17 cellular contexts compared by ENCODE assay signal in genomic region chr2:239813261-239814135, GRCh38.
DNase-seq lines count a peak whose midpoint lies in the region; ATAC-seq and TF ChIP-seq lines count a peak whose summit lies in the region.
"Had no signal": no experiment of that assay in that cellular context is flagged by ENCODE, and none has a peak within 500 bp of the region (broad histone marks: within the 10 kb centered on the region; RNA-seq: fewer than 3 reads in every experiment).

No MANE protein-coding gene starts in this region.

- no peaks in the 10 kb centered on the region for H3K9me3 Mint-ChIP-seq in activated CD8-positive, alpha-beta memory T cell treated with anti-CD3 and anti-CD28 coated beads, Interleukin-2, amount 10 ng/mL, durations not matched to agents 7 days and 5 days (ENCODE audit: low read depth)
- H3K9me3 Mint-ChIP-seq in mesothelial cell of epicardium (no peaks in the 10 kb centered on the region), osteocyte (ENCODE audit: unreplicated experiment) (peaks cover 13% of the 10 kb centered on the region)
- H3K9me3 Mint-ChIP-seq: activated T-cell treated with anti-CD3 and anti-CD28 coated beads, Interleukin-2, amount 50 U/mL, for 4 hours; CD4-positive, alpha-beta T cell had no signal

- no peaks in the 10 kb centered on the region for H3K9me3 ChIP-seq in thoracic aorta

- H3K4me1 ChIP-seq in thoracic aorta (ENCODE audit: control insufficient read depth in 1 of 2, low read depth in 2 of 2): peaks cover 23 to 60% of the 10 kb centered on the region in 2 donors
- H3K4me1 ChIP-seq: foreskin keratinocyte had no signal

- ATAC-seq in activated CD8-positive, alpha-beta memory T cell treated with anti-CD3 and anti-CD28 coated beads, Interleukin-2, amount 10 ng/mL, durations not matched to agents 7 days and 5 days: no peak
- ATAC-seq in thoracic aorta (ENCODE audit: insufficient number of reproducible peaks, low FRiP score, low read depth): peak; percentile 22
- ATAC-seq: activated CD4-positive, alpha-beta T cell treated with anti-CD3 and anti-CD28 coated beads for 36 hours; activated T-cell treated with anti-CD3 and anti-CD28 coated beads, Interleukin-2, amount 50 U/mL, for 4 hours; foreskin keratinocyte; T-helper 17 cell had no signal

- CTCF ChIA-PET in activated CD8-positive, alpha-beta memory T cell treated with anti-CD3 and anti-CD28 coated beads, Interleukin-2, amount 10 ng/mL, durations not matched to agents 7 days and 5 days (lab: Charles Lee): no interaction called here

- H3K27ac ChIP-seq in thoracic aorta: peak overlapping the region; percentile 89 to 96
- H3K27ac ChIP-seq: foreskin keratinocyte had no signal

- H3K4me3 Mint-ChIP-seq in activated CD8-positive, alpha-beta memory T cell treated with anti-CD3 and anti-CD28 coated beads, Interleukin-2, amount 10 ng/mL, durations not matched to agents 7 days and 5 days: no peak overlapping the region
- H3K4me3 Mint-ChIP-seq in mesothelial cell of epicardium (no peak overlapping the region), osteocyte (ENCODE audit: unreplicated experiment) (no peak overlapping the region)
- H3K4me3 Mint-ChIP-seq: activated CD4-positive, alpha-beta T cell treated with anti-CD3 and anti-CD28 coated beads for 36 hours; activated T-cell treated with anti-CD3 and anti-CD28 coated beads, Interleukin-2, amount 50 U/mL, for 4 hours; CD4-positive, alpha-beta T cell; T-helper 17 cell had no signal

- no peaks in the 10 kb centered on the region for H3K36me3 ChIP-seq in thoracic aorta

- H3K27me3 Mint-ChIP-seq in activated CD8-positive, alpha-beta memory T cell treated with anti-CD3 and anti-CD28 coated beads, Interleukin-2, amount 10 ng/mL, durations not matched to agents 7 days and 5 days: no peaks in the 10 kb centered on the region
- H3K27me3 Mint-ChIP-seq in mesothelial cell of epicardium (ENCODE audit: low read depth): peaks cover 17% of the 10 kb centered on the region
- no peaks in the 10 kb centered on the region for H3K27me3 Mint-ChIP-seq in osteocyte (ENCODE audit: unreplicated experiment)
- H3K27me3 Mint-ChIP-seq: CD4-positive, alpha-beta T cell had no signal

- no peaks in the 10 kb centered on the region for H3K4me1 Mint-ChIP-seq in activated CD8-positive, alpha-beta memory T cell treated with anti-CD3 and anti-CD28 coated beads, Interleukin-2, amount 10 ng/mL, durations not matched to agents 7 days and 5 days
- H3K4me1 Mint-ChIP-seq in mesothelial cell of epicardium (peaks cover 9% of the 10 kb centered on the region), osteocyte (ENCODE audit: unreplicated experiment) (no peaks in the 10 kb centered on the region)
- H3K4me1 Mint-ChIP-seq: activated CD4-positive, alpha-beta T cell treated with anti-CD3 and anti-CD28 coated beads for 36 hours; T-helper 17 cell had no signal

- no peaks in the 10 kb centered on the region for H3K27me3 ChIP-seq in thoracic aorta (replicated peaks; ENCODE audit: insufficient read depth)
- H3K27me3 ChIP-seq: foreskin keratinocyte had no signal

- TF ChIP-seq CTCF in mesothelial cell of epicardium (IDR thresholded peaks at IDR 0.05; ENCODE audit: unreplicated experiment) (no peak), thoracic aorta (IDR thresholded peaks at IDR 0.05) (no peak), osteocyte (IDR thresholded peaks at IDR 0.05) (no peak)

- H3K27ac Mint-ChIP-seq in activated CD8-positive, alpha-beta memory T cell treated with anti-CD3 and anti-CD28 coated beads, Interleukin-2, amount 10 ng/mL, durations not matched to agents 7 days and 5 days: no peak overlapping the region
- H3K27ac Mint-ChIP-seq in mesothelial cell of epicardium (peak overlapping the region; percentile 86), osteocyte (ENCODE audit: unreplicated experiment) (no peak overlapping the region)
- H3K27ac Mint-ChIP-seq: activated CD4-positive, alpha-beta T cell treated with anti-CD3 and anti-CD28 coated beads for 36 hours; CD4-positive, alpha-beta T cell; T-helper 17 cell had no signal

- no peak overlapping the region for H3K4me3 ChIP-seq in thoracic aorta

- H3K36me3 Mint-ChIP-seq in activated CD8-positive, alpha-beta memory T cell treated with anti-CD3 and anti-CD28 coated beads, Interleukin-2, amount 10 ng/mL, durations not matched to agents 7 days and 5 days: no peaks in the 10 kb centered on the region
- H3K36me3 Mint-ChIP-seq in mesothelial cell of epicardium (no peaks in the 10 kb centered on the region), osteocyte (ENCODE audit: unreplicated experiment) (no peaks in the 10 kb centered on the region)

- DNase-seq in activated CD8-positive, alpha-beta memory T cell treated with anti-CD3 and anti-CD28 coated beads, Interleukin-2, amount 10 ng/mL, durations not matched to agents 7 days and 5 days: peak; percentile 26
- DNase-seq in activated CD8-positive, alpha-beta memory T cell treated with anti-CD3 and anti-CD28 coated beads, Interleukin-2, amount 50 U/mL, for 4 hours: no peak
- DNase-seq in dermis microvascular lymphatic vessel endothelial cell (ENCODE audit: low read depth in 2 of 2) (peak; percentile 70 to 88), mesothelial cell of epicardium (ENCODE audit: low spot score in 2 of 2, unreplicated experiment in 2 of 2) (peak in 1 of 2 experiments; percentile 10), thoracic aorta (ENCODE audit: low spot score) (no peak), osteocyte (ENCODE audit: extremely low spot score, unreplicated experiment) (no peak), putamen (ENCODE audit: low spot score) (no peak), NCI-H510A treated with DMSO at 0.1 percent for 48 hours (lab: John Stamatoyannopoulos, UW) (no peak)
- DNase-seq: activated CD4-positive, alpha-beta T cell treated with anti-CD3 and anti-CD28 coated beads for 36 hours; activated T-cell treated with anti-CD3 and anti-CD28 coated beads, Interleukin-2, amount 50 U/mL, for 4 hours; anterior cingulate cortex; EL; foreskin keratinocyte; NCI-H2107; stimulated activated CD4-positive, alpha-beta T cell treated with anti-CD3 and anti-CD28 coated beads, Interleukin-2, amount 100 ng/mL, for 48 hours; T-helper 17 cell had no signal

Comparison
In these comparisons a context has a peak if more than half of its experiments do, and no peak if none do; other contexts are left out.
1. DNase-seq: peak in activated CD8-positive, alpha-beta memory T cell treated with anti-CD3 and anti-CD28 coated beads, Interleukin-2, amount 10 ng/mL, durations not matched to agents 7 days and 5 days (single experiment) and dermis microvascular lymphatic vessel endothelial cell (2 of 2); none in activated CD8-positive, alpha-beta memory T cell treated with anti-CD3 and anti-CD28 coated beads, Interleukin-2, amount 50 U/mL, for 4 hours (single experiment), thoracic aorta (single experiment), osteocyte (single experiment), putamen (single experiment) and NCI-H510A treated with DMSO at 0.1 percent for 48 hours (single experiment).